25 cellular contexts compared by ENCODE assay signal in genomic region chr17:39187152-39187830, GRCh38. TPM values are rescaled to one million over a fixed set of nuclear protein-coding genes. Genes with fewer than 3 reads are reported as not detected.
"Had no signal": no experiment of that assay in that cellular context is flagged by ENCODE, and none has a peak within 500 bp of the region (broad histone marks: within the 10 kb centered on the region; RNA-seq: fewer than 3 reads in every experiment).

No MANE protein-coding gene starts in this region.

- H3K9me3 ChIP-seq: ascending aorta, heart left ventricle, pancreas, tibial nerve, vagina had no signal

- DNase-seq: activated CD4-positive, alpha-beta T cell treated with anti-CD3 and anti-CD28 coated beads, Interleukin-2, amount 50 U/mL, for 1 hour; activated naive CD4-positive, alpha-beta T cell treated with anti-CD3 and anti-CD28 coated beads for 36 hours; activated naive CD8-positive, alpha-beta T cell treated with anti-CD3 and anti-CD28 coated beads, Interleukin-2, amount 50 U/mL, for 24 hours; dermis blood vessel endothelial cell; effector memory CD8-positive, alpha-beta T cell; foreskin melanocyte; heart left ventricle; midbrain; naive B cell; pancreas; stimulated activated CD4-positive, alpha-beta T cell treated with anti-CD3 and anti-CD28 coated beads, Interleukin-15, amount 100 ng/mL, for 24 hours; stimulated activated CD4-positive, alpha-beta T cell treated with anti-CD3 and anti-CD28 coated beads, Interleukin-4, amount 100 ng/mL, for 1 hour; stimulated activated naive B cell treated with anti-CD40 and anti-IgM and Interleukin-4, amounts not matched to agents 10 μg/mL and 1 μg/mL and 100 μg/mL, for 72 hours had no signal

- H3K36me3 ChIP-seq: neural progenitor cell, pancreas had no signal

- ATAC-seq: activated CD4-positive, CD25-positive, alpha-beta regulatory T cell treated with anti-CD3 and anti-CD28 coated beads, Interleukin-2, amount 50 U/mL, for 24 hours; activated naive CD8-positive, alpha-beta T cell treated with anti-CD3 and anti-CD28 coated beads, Interleukin-2, amount 50 U/mL, for 24 hours; activated T-helper 17 cell treated with anti-CD3 and anti-CD28 coated beads, Interleukin-2, amount 50 U/mL, for 72 hours; effector memory CD8-positive, alpha-beta T cell; heart left ventricle; left lobe of liver; pancreas; stimulated activated naive B cell treated with anti-CD40 and anti-IgM and Interleukin-4, amounts not matched to agents 10 μg/mL and 1 μg/mL and 100 μg/mL, for 72 hours had no signal

- H3K27me3 ChIP-seq: ascending aorta, heart left ventricle, neural progenitor cell, pancreas, tibial nerve, vagina had no signal

- H3K9ac ChIP-seq: neural progenitor cell had no signal

- H3K4me1 ChIP-seq: ascending aorta, heart left ventricle, neural progenitor cell, pancreas, tibial nerve, vagina had no signal

- H3K4me3 ChIP-seq: ascending aorta, heart left ventricle, neural progenitor cell, pancreas, tibial nerve, vagina had no signal

- H3K27ac ChIP-seq: ascending aorta, heart left ventricle, neural progenitor cell, pancreas, tibial nerve, vagina had no signal

RNA-seq across cellular contexts. Expression of gene ARL5C, which starts 21.3 kb away (rescaled TPM):
- total RNA-seq: activated naive CD4-positive, alpha-beta T cell treated with anti-CD3 and anti-CD28 coated beads for 36 hours; activated T-helper 17 cell treated with anti-CD3 and anti-CD28 coated beads, Interleukin-2, amount 50 U/mL, for 72 hours; ascending aorta; bronchial epithelial cell; cerebellum; dermis blood vessel endothelial cell; fibroblast of lung; heart left ventricle; left lobe of liver; lung microvascular endothelial cell; renal cortical epithelial cell; tibial nerve; vagina had no signal

RNA-seq across cellular contexts. Expression of gene PLXDC1, which starts 35.9 kb away (rescaled TPM):
- total RNA-seq: dermis blood vessel endothelial cell, lung microvascular endothelial cell, renal cortical epithelial cell had no signal

RNA-seq across cellular contexts. Expression of gene STAC2, which starts 38.5 kb away (rescaled TPM):
- total RNA-seq: activated naive CD4-positive, alpha-beta T cell treated with anti-CD3 and anti-CD28 coated beads for 36 hours; activated T-helper 17 cell treated with anti-CD3 and anti-CD28 coated beads, Interleukin-2, amount 50 U/mL, for 72 hours; bronchial epithelial cell; fibroblast of lung; left lobe of liver; lung microvascular endothelial cell had no signal
